Comparison of ENCODE assay signal across 9 cellular contexts in the genomic region with DNA sequence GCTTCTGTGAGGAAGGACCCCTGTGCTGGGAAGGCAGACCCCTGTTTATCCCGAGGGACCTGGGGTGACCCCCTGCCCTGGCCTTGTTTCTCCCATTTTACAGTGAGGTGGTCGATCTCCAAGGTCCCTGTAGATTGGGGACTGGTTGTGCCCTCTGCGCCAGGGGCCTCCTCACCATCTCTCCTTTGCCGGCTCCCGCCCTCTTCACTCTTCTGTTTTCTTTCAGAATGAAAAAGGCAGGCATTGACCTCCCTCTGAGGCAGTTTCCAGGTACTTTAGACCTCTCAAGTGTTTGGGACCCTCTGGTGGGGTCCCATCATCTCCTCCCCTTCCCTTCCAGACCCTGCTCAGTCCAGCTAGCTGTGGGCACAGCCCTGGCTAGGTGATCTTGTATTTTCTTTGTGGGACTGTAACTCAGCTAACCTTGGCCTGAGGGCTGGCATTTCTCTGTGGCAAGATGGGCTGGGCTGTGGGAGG. TPM values are rescaled to one million over a fixed set of nuclear protein-coding genes. Genes with fewer than 3 reads are reported as not detected.
DNase-seq lines count a peak whose midpoint lies in the region; TF ChIP-seq lines count a peak whose summit lies in the region.
"Had no signal": no experiment of that assay in that cellular context is flagged by ENCODE, and none has a peak within 500 bp of the region (broad histone marks: within the 10 kb centered on the region; RNA-seq: fewer than 3 reads in every experiment).

No MANE protein-coding gene starts in this region.

- no peaks in the 10 kb centered on the region for H3K27me3 ChIP-seq in breast epithelium
- H3K27me3 ChIP-seq in mesenchymal stem cell (ENCODE audit: control insufficient read depth in 1 of 2, insufficient read depth in 1 of 2, low read length in 2 of 2) = no peaks in the 10 kb centered on the region

- peaks cover 22 to 32% of the 10 kb centered on the region in 2 donors for H3K4me1 ChIP-seq in breast epithelium
- H3K4me1 ChIP-seq in mesenchymal stem cell (ENCODE audit: control insufficient read depth, insufficient read depth, low read depth, low read length) = peaks cover 50% of the 10 kb centered on the region

- H3K9me3 ChIP-seq in breast epithelium (no peaks in the 10 kb centered on the region), mesenchymal stem cell (ENCODE audit: control insufficient read depth, low read length) (no peaks in the 10 kb centered on the region)

- peak overlapping the region; percentile 55 for H2BK15ac ChIP-seq in mesenchymal stem cell (ENCODE audit: low read depth, poor library complexity, severe bottlenecking)

- peaks cover 4% of the 10 kb centered on the region for H3K36me3 Mint-ChIP-seq in activated naive CD4-positive, alpha-beta T cell treated with anti-CD3 and anti-CD28 coated beads, Interleukin-2, amount 10 ng/mL, durations not matched to agents 7 days and 5 days
- H3K36me3 Mint-ChIP-seq in type B pancreatic cell = peaks cover 7% of the 10 kb centered on the region

- peak overlapping the region; percentile 1 for H2BK120ac ChIP-seq in mesenchymal stem cell (ENCODE audit: low read depth, low read length)

- peak overlapping the region; percentile 93 for H3K27ac Mint-ChIP-seq in activated naive CD4-positive, alpha-beta T cell treated with anti-CD3 and anti-CD28 coated beads, Interleukin-2, amount 10 ng/mL, durations not matched to agents 7 days and 5 days
- H3K27ac Mint-ChIP-seq in type B pancreatic cell = peak overlapping the region; percentile 98

- H3K9me3 Mint-ChIP-seq in activated naive CD4-positive, alpha-beta T cell treated with anti-CD3 and anti-CD28 coated beads, Interleukin-2, amount 10 ng/mL, durations not matched to agents 7 days and 5 days = no peaks in the 10 kb centered on the region
- no peaks in the 10 kb centered on the region for H3K9me3 Mint-ChIP-seq in type B pancreatic cell

- peak overlapping the region; percentile 95 for H3K9ac ChIP-seq in mesenchymal stem cell (ENCODE audit: low read length)

- intact Hi-C loops in breast epithelium (cut with DNase I; ENCODE audit: low total_unique reads) = no loop called here

- H3K4ac ChIP-seq in mesenchymal stem cell (ENCODE audit: low read depth in 1 of 2, low read length in 2 of 2) = peak overlapping the region; percentile 58 to 98

- WGBS in mesenchymal stem cell = under 1% methylated on average over 5 of the region's 5 CpGs

- peak overlapping the region; percentile 82 for H3K4me2 ChIP-seq in mesenchymal stem cell (ENCODE audit: low read length, poor library complexity, severe bottlenecking)

- peak overlapping the region in 1 of 2 experiments; percentile 2 for H3K23ac ChIP-seq in mesenchymal stem cell (ENCODE audit: low read length in 2 of 2)

- peak overlapping the region; percentile 99 for H2AK5ac ChIP-seq in mesenchymal stem cell (ENCODE audit: low read length, severe bottlenecking)

- no peak for TF ChIP-seq POLR2A in breast epithelium (IDR thresholded peaks at IDR 0.05)

- H3K36me3 ChIP-seq in breast epithelium (no peaks in the 10 kb centered on the region), mesenchymal stem cell (ENCODE audit: control insufficient read depth in 1 of 2, insufficient read depth in 2 of 2, low read depth in 1 of 2, low read length in 2 of 2) (peaks cover 24 to 30% of the 10 kb centered on the region in 2 experiments)

- peak overlapping the region; percentile 84 to 97 for H3K18ac ChIP-seq in mesenchymal stem cell (ENCODE audit: low read depth in 1 of 2, low read length in 2 of 2)

- H3K4me3 ChIP-seq in breast epithelium (peak overlapping the region; percentile 66 to 99 (median 92)), mesenchymal stem cell (ENCODE audit: insufficient read depth in 1 of 2, low read depth in 1 of 2, low read length in 2 of 2) (peak overlapping the region; percentile 86 to 92)

- TF ChIP-seq CTCF in breast epithelium (IDR thresholded peaks at IDR 0.05) (no peak), type B pancreatic cell (conservative IDR thresholded peaks at IDR 0.05) (no peak)

- H2BK12ac ChIP-seq in mesenchymal stem cell (ENCODE audit: low read length in 2 of 2) = peak overlapping the region; percentile 61 to 83

- peak overlapping the region; percentile 98 for H3K4me3 Mint-ChIP-seq in activated naive CD4-positive, alpha-beta T cell treated with anti-CD3 and anti-CD28 coated beads, Interleukin-2, amount 10 ng/mL, durations not matched to agents 7 days and 5 days
- peak overlapping the region; percentile 100 for H3K4me3 Mint-ChIP-seq in type B pancreatic cell

- H4K8ac ChIP-seq in mesenchymal stem cell (ENCODE audit: low read length) = peak overlapping the region; percentile 77

- CTCF ChIA-PET in activated naive CD4-positive, alpha-beta T cell treated with anti-CD3 and anti-CD28 coated beads, Interleukin-2, amount 10 ng/mL, durations not matched to agents 7 days and 5 days (lab: Charles Lee) = no interaction called here

- peaks cover 8% of the 10 kb centered on the region for H3K27me3 Mint-ChIP-seq in activated naive CD4-positive, alpha-beta T cell treated with anti-CD3 and anti-CD28 coated beads, Interleukin-2, amount 10 ng/mL, durations not matched to agents 7 days and 5 days
- no peaks in the 10 kb centered on the region for H3K27me3 Mint-ChIP-seq in type B pancreatic cell

- peak overlapping the region; percentile 83 for H4K91ac ChIP-seq in mesenchymal stem cell (ENCODE audit: low read length)

- H2AFZ ChIP-seq in mesenchymal stem cell (ENCODE audit: low read depth, low read length) = no peak overlapping the region

- no peaks in the 10 kb centered on the region for H3K79me1 ChIP-seq in mesenchymal stem cell (replicated peaks; ENCODE audit: low read length, poor library complexity, severe bottlenecking)

- H3K27ac ChIP-seq in breast epithelium (peak overlapping the region; percentile 99), mesenchymal stem cell (ENCODE audit: low read length, poor library complexity, severe bottlenecking) (peak overlapping the region; percentile 99)

- no peak for DNase-seq in activated naive CD4-positive, alpha-beta T cell treated with anti-CD3 and anti-CD28 coated beads, Interleukin-2, amount 10 ng/mL, durations not matched to agents 7 days and 5 days
- DNase-seq in activated naive CD4-positive, alpha-beta T cell treated with anti-CD3 and anti-CD28 coated beads, Interleukin-2, amount 50 U/mL, for 16 hours = no peak
- DNase-seq in breast epithelium (ENCODE audit: low spot score in 2 of 2) (peak in 1 of 2 donors; percentile 75), mesenchymal stem cell (no peak), type B pancreatic cell (ENCODE audit: extremely low spot score, unreplicated experiment) (no peak), NCI-H2029 treated with DMSO at 0.1 percent for 48 hours (lab: John Stamatoyannopoulos, UW) (no peak), NCI-H1092 (lab: John Stamatoyannopoulos, UW) (no peak), SKM-1 treated with dmso at 0.1 percent for 144 hours (lab: John Stamatoyannopoulos, UW; ENCODE audit: unreplicated experiment) (no peak)
- DNase-seq: activated CD4-positive, alpha-beta T cell treated with anti-CD3 and anti-CD28 coated beads for 4 hours had no signal

- peak overlapping the region; percentile 3 for H2BK5ac ChIP-seq in mesenchymal stem cell (ENCODE audit: low read depth, low read length, poor library complexity, severe bottlenecking)

- peaks cover 42% of the 10 kb centered on the region for H3K4me1 Mint-ChIP-seq in activated naive CD4-positive, alpha-beta T cell treated with anti-CD3 and anti-CD28 coated beads, Interleukin-2, amount 10 ng/mL, durations not matched to agents 7 days and 5 days
- H3K4me1 Mint-ChIP-seq in type B pancreatic cell (ENCODE audit: unreplicated experiment) = peaks cover 34% of the 10 kb centered on the region

- peak overlapping the region in 1 of 2 experiments; percentile 98 for H3K14ac ChIP-seq in mesenchymal stem cell (ENCODE audit: low read length in 2 of 2)

RNA-seq across cellular contexts. Expression of gene SERPINH1, which starts 1.5 kb away (rescaled TPM):
- 100 to 1,000 TPM; 168 to 264 (median 259) TPM for total RNA-seq in breast epithelium
- polyA plus RNA-seq in mesenchymal stem cell (2013, experiment 1 of 2) = 896 TPM
- polyA plus RNA-seq in mesenchymal stem cell (2013, experiment 2 of 2) = 870 TPM
- 151 and 229 TPM in 2 replicates for total RNA-seq in type B pancreatic cell (ENCODE audit: low replicate concordance)

RNA-seq across cellular contexts. Expression of gene GDPD5, which starts 37.8 kb away (rescaled TPM):
- total RNA-seq in breast epithelium (10 to 100 TPM; 10.5 to 25.9 (median 14.8) TPM), type B pancreatic cell (ENCODE audit: low replicate concordance) (7.5 and 11.3 TPM in 2 replicates)
- polyA plus RNA-seq in mesenchymal stem cell (2013, experiment 1 of 2) = 1.8 TPM
- 1.4 TPM for polyA plus RNA-seq in mesenchymal stem cell (2013, experiment 2 of 2)
